In the genomic region with DNA sequence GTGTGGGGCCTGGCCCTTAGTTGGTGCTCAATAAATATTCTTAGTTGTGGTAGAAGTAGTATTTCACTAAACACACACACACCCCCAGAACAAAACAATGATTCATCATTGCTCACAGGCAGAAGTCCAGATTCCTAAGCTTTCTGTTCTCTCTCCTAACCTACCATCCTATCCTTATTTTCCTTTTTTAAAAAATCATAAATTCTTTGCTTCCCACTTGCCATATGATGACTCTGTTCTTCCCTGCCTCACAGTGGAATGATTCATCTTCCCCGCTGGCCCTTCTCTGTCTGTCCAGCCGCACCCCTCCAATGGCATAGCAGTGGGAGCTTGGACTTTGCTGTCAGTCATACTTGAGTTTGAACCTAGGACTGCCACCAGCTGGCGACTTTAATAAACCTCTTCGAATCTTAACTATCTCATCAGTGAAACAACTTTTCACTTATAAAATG, we compare ENCODE assay signal across 9 cellular contexts. TPM values are rescaled to one million over a fixed set of nuclear protein-coding genes. Genes with fewer than 3 reads are reported as not detected.
DNase-seq lines count a peak whose midpoint lies in the region; ATAC-seq and TF ChIP-seq lines count a peak whose summit lies in the region.
"Had no signal": no experiment of that assay in that cellular context is flagged by ENCODE, and none has a peak within 500 bp of the region (broad histone marks: within the 10 kb centered on the region; RNA-seq: fewer than 3 reads in every experiment).

No MANE protein-coding gene starts in this region.

- H3K36me3 ChIP-seq in MG63 = no peaks in the 10 kb centered on the region

- DNase-seq in EL (peak; percentile 92), MG63 (peak; percentile 90), cardiac fibroblast (ENCODE audit: low read depth in 2 of 2) (peak; percentile 57 to 87), myocyte (ENCODE audit: low read depth) (peak; percentile 81), DMS79 treated with DMSO at 0.1 percent for 48 hours (lab: John Stamatoyannopoulos, UW) (no peak), glutamatergic neuron (no peak), DMS153 (lab: John Stamatoyannopoulos, UW) (no peak)
- DNase-seq: DND-41 had no signal

- peaks cover 4% of the 10 kb centered on the region for H3K4me1 Mint-ChIP-seq in glutamatergic neuron (ENCODE audit: low read depth, unreplicated experiment)

- H3K4me3 ChIP-seq in MG63 = no peak overlapping the region
- H3K4me3 ChIP-seq in cardiac fibroblast (replicated peaks in 1 of 2; ENCODE audit: low read depth in 2 of 2, low read length in 2 of 2) = no peak overlapping the region

- peaks cover 5% of the 10 kb centered on the region for H3K36me3 Mint-ChIP-seq in glutamatergic neuron (ENCODE audit: unreplicated experiment)

- peaks cover 5% of the 10 kb centered on the region for H3K9me3 Mint-ChIP-seq in glutamatergic neuron (ENCODE audit: unreplicated experiment)

- H3K27me3 ChIP-seq in MG63 = peaks cover 20% of the 10 kb centered on the region

- H3K4me3 Mint-ChIP-seq in glutamatergic neuron (ENCODE audit: unreplicated experiment) = no peak overlapping the region

- peaks cover 18% of the 10 kb centered on the region for H3K27me3 Mint-ChIP-seq in glutamatergic neuron (ENCODE audit: unreplicated experiment)

- TF ChIP-seq CTCF in cardiac fibroblast (IDR thresholded peaks at IDR 0.05; ENCODE audit: low read depth, low read length) (peak; percentile 2), glutamatergic neuron (IDR thresholded peaks at IDR 0.05; ENCODE audit: partially characterized antibody, unreplicated experiment) (no peak)

- no peaks in the 10 kb centered on the region for H3K9me3 ChIP-seq in MG63

- ATAC-seq in HG03520 (IDR thresholded peaks at IDR 0.05; ENCODE audit: unreplicated experiment) = no peak

- H3K27ac Mint-ChIP-seq in glutamatergic neuron (ENCODE audit: unreplicated experiment) = no peak overlapping the region

RNA-seq across cellular contexts. Expression of gene EML6, which starts 5.2 kb away (rescaled TPM):
- 0.52 TPM in 1 of 2 replicates, not detected in the other for total RNA-seq in MG63 (2014; rRNA removed; shearing (Covaris generic); ENCODE audit: low replicate concordance)
- total RNA-seq in myocyte (3.5 and 29.7 TPM in 2 replicates), glutamatergic neuron (ENCODE audit: unreplicated experiment) (0.91 TPM)
- 2.2 TPM for polyA plus RNA-seq in myocyte (2012)

Comparison
In these comparisons a context has a peak if more than half of its experiments do, and no peak if none do; other contexts are left out.
1. DNase-seq: peak in EL (single experiment), MG63 (single experiment), cardiac fibroblast (2 of 2) and myocyte (single experiment); none in DMS79 treated with DMSO at 0.1 percent for 48 hours (single experiment), glutamatergic neuron (single experiment) and DMS153 (single experiment).